33 cellular contexts compared by ENCODE assay signal in the genomic region with DNA sequence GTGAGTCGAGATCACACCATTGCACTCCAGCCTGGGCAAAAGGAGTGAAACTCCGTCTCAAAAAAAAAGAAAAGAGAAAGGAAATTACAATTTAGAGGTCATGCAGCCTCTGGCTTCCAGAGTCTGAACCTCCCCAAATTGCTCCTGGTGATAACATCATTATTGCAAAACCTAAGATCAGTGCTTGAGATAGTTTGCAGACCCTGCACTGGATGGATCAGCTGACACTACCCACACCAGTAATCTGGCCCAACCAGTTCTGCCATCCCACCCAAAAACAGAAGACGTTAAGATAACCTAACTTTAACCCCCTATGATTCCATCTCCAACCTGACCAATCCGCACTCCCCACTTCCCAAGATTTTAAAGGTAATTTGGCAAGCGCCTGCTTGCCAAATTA.
"Had no signal": no experiment of that assay in that cellular context is flagged by ENCODE, and none has a peak within 500 bp of the region (broad histone marks: within the 10 kb centered on the region; RNA-seq: fewer than 3 reads in every experiment).

No MANE protein-coding gene starts in this region.

- H3K9me3 ChIP-seq: ascending aorta, breast epithelium, colonic mucosa, esophagus squamous epithelium, gastroesophageal sphincter had no signal

- H3K36me3 ChIP-seq: ascending aorta, breast epithelium, cardiac muscle cell, colonic mucosa, esophagus squamous epithelium, gastroesophageal sphincter, WERI-Rb-1 had no signal

- DNase-seq: activated B cell treated with CpG ODN at 0.5 μM for 24 hours; activated CD4-positive, alpha-beta T cell treated with anti-CD3 and anti-CD28 coated beads for 48 hours; activated CD4-positive, alpha-beta T cell treated with anti-CD3 and anti-CD28 coated beads, Interleukin-2, amount 50 U/mL, for 1 hour; activated CD4-positive, alpha-beta T cell treated with anti-CD3 and anti-CD28 coated beads, Interleukin-2, amount 50 U/mL, for 48 hours; activated CD8-positive, alpha-beta memory T cell treated with anti-CD3 and anti-CD28 coated beads for 24 hours; activated CD8-positive, alpha-beta T cell treated with anti-CD3 and anti-CD28 coated beads for 36 hours; activated effector memory CD4-positive, alpha-beta T cell treated with Interleukin-2 at 50 U/mL for 16 hours; activated gamma-delta T cell treated with Interleukin-2 at 50 U/mL for 16 hours; activated naive CD4-positive, alpha-beta T cell treated with anti-CD3 and anti-CD28 coated beads, Interleukin-2, amount 10 ng/mL, durations not matched to agents 7 days and 5 days; activated naive CD8-positive, alpha-beta T cell treated with anti-CD3 and anti-CD28 coated beads, Interleukin-2, amount 10 ng/mL, durations not matched to agents 7 days and 5 days; activated T-cell treated with anti-CD3 and anti-CD28 coated beads, Interleukin-2, amount 50 U/mL, for 4 hours; central memory CD4-positive, alpha-beta T cell; cerebellar nuclear complex; colonic mucosa; effector CD8-positive, alpha-beta T cell; esophagus squamous epithelium; foreskin melanocyte; T-helper 1 cell; T-helper 17 cell; T1000; WERI-Rb-1 had no signal

- H3K27me3 Mint-ChIP-seq: activated B cell treated with CpG ODN at 0.5 μM for 24 hours; activated CD8-positive, alpha-beta T cell treated with anti-CD3 and anti-CD28 coated beads for 36 hours; activated naive CD4-positive, alpha-beta T cell treated with anti-CD3 and anti-CD28 coated beads, Interleukin-2, amount 10 ng/mL, durations not matched to agents 7 days and 5 days; activated naive CD8-positive, alpha-beta T cell treated with anti-CD3 and anti-CD28 coated beads, Interleukin-2, amount 10 ng/mL, durations not matched to agents 7 days and 5 days; activated T-helper 17 cell treated with anti-CD3 and anti-CD28 coated beads, Interleukin-2, amount 50 U/mL, for 72 hours; brain; T-helper 17 cell had no signal

- H3K27ac Mint-ChIP-seq: activated B cell treated with CpG ODN at 0.5 μM for 24 hours; activated CD8-positive, alpha-beta T cell treated with anti-CD3 and anti-CD28 coated beads for 36 hours; activated naive CD4-positive, alpha-beta T cell treated with anti-CD3 and anti-CD28 coated beads, Interleukin-2, amount 10 ng/mL, durations not matched to agents 7 days and 5 days; activated naive CD4-positive, alpha-beta T cell treated with anti-CD3 and anti-CD28 coated beads, Interleukin-2, amount 50 U/mL, for 72 hours; activated naive CD8-positive, alpha-beta T cell treated with anti-CD3 and anti-CD28 coated beads, Interleukin-2, amount 10 ng/mL, durations not matched to agents 7 days and 5 days; activated T-helper 17 cell treated with anti-CD3 and anti-CD28 coated beads, Interleukin-2, amount 50 U/mL, for 72 hours; brain; T-helper 17 cell; T-helper 2 cell treated with Interferon-gamma antibody and Interleukin-4, amounts not matched to agents 5 μg/mL and 100 μg/mL, for 36 hours had no signal

- ATAC-seq: activated CD4-positive, CD25-positive, alpha-beta regulatory T cell treated with anti-CD3 and anti-CD28 coated beads, Interleukin-2, amount 50 U/mL, for 24 hours; activated CD8-positive, alpha-beta T cell treated with anti-CD3 and anti-CD28 coated beads for 36 hours; activated naive CD4-positive, alpha-beta T cell treated with anti-CD3 and anti-CD28 coated beads, Interleukin-2, amount 50 U/mL, for 72 hours; activated T-cell treated with anti-CD3 and anti-CD28 coated beads, Interleukin-2, amount 50 U/mL, for 4 hours; activated T-helper 17 cell treated with anti-CD3 and anti-CD28 coated beads, Interleukin-2, amount 50 U/mL, for 72 hours; gastroesophageal sphincter; T-helper 17 cell had no signal

- H3K4me1 ChIP-seq: ascending aorta, breast epithelium, colonic mucosa, gastroesophageal sphincter had no signal

- H3K4me3 Mint-ChIP-seq: activated B cell treated with CpG ODN at 0.5 μM for 24 hours; activated CD8-positive, alpha-beta T cell treated with anti-CD3 and anti-CD28 coated beads for 36 hours; activated naive CD4-positive, alpha-beta T cell treated with anti-CD3 and anti-CD28 coated beads, Interleukin-2, amount 10 ng/mL, durations not matched to agents 7 days and 5 days; activated naive CD8-positive, alpha-beta T cell treated with anti-CD3 and anti-CD28 coated beads, Interleukin-2, amount 10 ng/mL, durations not matched to agents 7 days and 5 days; activated T-cell treated with anti-CD3 and anti-CD28 coated beads, Interleukin-2, amount 50 U/mL, for 4 hours; activated T-helper 17 cell treated with anti-CD3 and anti-CD28 coated beads, Interleukin-2, amount 50 U/mL, for 72 hours; brain; T-helper 17 cell; T-helper 2 cell treated with Interferon-gamma antibody and Interleukin-4, amounts not matched to agents 5 μg/mL and 100 μg/mL, for 36 hours had no signal

- H3K27me3 ChIP-seq: ascending aorta, breast epithelium, cardiac muscle cell, colonic mucosa, esophagus squamous epithelium, gastroesophageal sphincter had no signal

- H3K4me1 Mint-ChIP-seq: activated B cell treated with CpG ODN at 0.5 μM for 24 hours; activated naive CD4-positive, alpha-beta T cell treated with anti-CD3 and anti-CD28 coated beads, Interleukin-2, amount 10 ng/mL, durations not matched to agents 7 days and 5 days; activated T-helper 17 cell treated with anti-CD3 and anti-CD28 coated beads, Interleukin-2, amount 50 U/mL, for 72 hours; brain; T-helper 17 cell had no signal

- H3K36me3 Mint-ChIP-seq: activated naive CD4-positive, alpha-beta T cell treated with anti-CD3 and anti-CD28 coated beads, Interleukin-2, amount 10 ng/mL, durations not matched to agents 7 days and 5 days; activated naive CD4-positive, alpha-beta T cell treated with anti-CD3 and anti-CD28 coated beads, Interleukin-2, amount 50 U/mL, for 72 hours; brain had no signal

- H3K27ac ChIP-seq: ascending aorta, breast epithelium, cardiac muscle cell, colonic mucosa, epithelial cell of prostate, esophagus squamous epithelium, gastroesophageal sphincter, WERI-Rb-1 had no signal

- FAIRE-seq: endometrium, endothelial cell of umbilical vein had no signal

- H3K9me3 Mint-ChIP-seq: activated B cell treated with CpG ODN at 0.5 μM for 24 hours; activated CD8-positive, alpha-beta T cell treated with anti-CD3 and anti-CD28 coated beads for 36 hours; activated naive CD4-positive, alpha-beta T cell treated with anti-CD3 and anti-CD28 coated beads, Interleukin-2, amount 10 ng/mL, durations not matched to agents 7 days and 5 days; activated naive CD4-positive, alpha-beta T cell treated with anti-CD3 and anti-CD28 coated beads, Interleukin-2, amount 50 U/mL, for 72 hours; activated naive CD8-positive, alpha-beta T cell treated with anti-CD3 and anti-CD28 coated beads, Interleukin-2, amount 10 ng/mL, durations not matched to agents 7 days and 5 days; activated T-cell treated with anti-CD3 and anti-CD28 coated beads, Interleukin-2, amount 50 U/mL, for 4 hours; activated T-helper 17 cell treated with anti-CD3 and anti-CD28 coated beads, Interleukin-2, amount 50 U/mL, for 72 hours; brain; T-helper 2 cell treated with Interferon-gamma antibody and Interleukin-4, amounts not matched to agents 5 μg/mL and 100 μg/mL, for 36 hours had no signal

- H3K4me3 ChIP-seq: ascending aorta, breast epithelium, cardiac muscle cell, colonic mucosa, esophagus squamous epithelium, gastroesophageal sphincter had no signal
